16 cellular contexts compared by ENCODE assay signal in genomic region chr3:120173056-120173675, GRCh38.
"Had no signal": no experiment of that assay in that cellular context is flagged by ENCODE, and none has a peak within 500 bp of the region (broad histone marks: within the 10 kb centered on the region; RNA-seq: fewer than 3 reads in every experiment).

No MANE protein-coding gene starts in this region.

- H3K4me3 ChIP-seq: hepatocyte, left ventricle myocardium inferior, neural progenitor cell, skin epidermis, stomach, thoracic aorta had no signal

- H3K79me2 ChIP-seq: hepatocyte, parathyroid adenoma had no signal

- H3K27me3 ChIP-seq: hepatocyte, neural progenitor cell, stomach had no signal

- H2AFZ ChIP-seq: hepatocyte, neural progenitor cell, parathyroid adenoma had no signal

- H3K9me3 ChIP-seq: left ventricle myocardium inferior, stomach, thoracic aorta had no signal

- H3K27ac ChIP-seq: hepatocyte, left ventricle myocardium inferior, neural progenitor cell, parathyroid adenoma, skin epidermis, stomach had no signal

- H3K9ac ChIP-seq: neural progenitor cell, parathyroid adenoma had no signal

- H3K4me1 ChIP-seq: neural progenitor cell had no signal

- H3K4me2 ChIP-seq: hepatocyte, neural progenitor cell had no signal

- H3K36me3 ChIP-seq: left ventricle myocardium inferior, neural progenitor cell, stomach, thoracic aorta had no signal

- DNase-seq: activated CD4-positive, alpha-beta T cell treated with anti-CD3 and anti-CD28 coated beads, Interleukin-2, amount 10 ng/mL, durations not matched to agents 7 days and 5 days; activated CD4-positive, CD25-positive, alpha-beta regulatory T cell; activated CD8-positive, alpha-beta memory T cell treated with anti-CD3 and anti-CD28 coated beads for 24 hours; activated naive CD4-positive, alpha-beta T cell treated with anti-CD3 and anti-CD28 coated beads for 36 hours; effector CD4-positive, alpha-beta T cell; kidney; left ventricle myocardium inferior; mesendoderm; stomach had no signal

- FAIRE-seq: colon, kidney, urothelium cell line had no signal
